ENCODE assay signal across 8 cellular contexts in the genomic region with DNA sequence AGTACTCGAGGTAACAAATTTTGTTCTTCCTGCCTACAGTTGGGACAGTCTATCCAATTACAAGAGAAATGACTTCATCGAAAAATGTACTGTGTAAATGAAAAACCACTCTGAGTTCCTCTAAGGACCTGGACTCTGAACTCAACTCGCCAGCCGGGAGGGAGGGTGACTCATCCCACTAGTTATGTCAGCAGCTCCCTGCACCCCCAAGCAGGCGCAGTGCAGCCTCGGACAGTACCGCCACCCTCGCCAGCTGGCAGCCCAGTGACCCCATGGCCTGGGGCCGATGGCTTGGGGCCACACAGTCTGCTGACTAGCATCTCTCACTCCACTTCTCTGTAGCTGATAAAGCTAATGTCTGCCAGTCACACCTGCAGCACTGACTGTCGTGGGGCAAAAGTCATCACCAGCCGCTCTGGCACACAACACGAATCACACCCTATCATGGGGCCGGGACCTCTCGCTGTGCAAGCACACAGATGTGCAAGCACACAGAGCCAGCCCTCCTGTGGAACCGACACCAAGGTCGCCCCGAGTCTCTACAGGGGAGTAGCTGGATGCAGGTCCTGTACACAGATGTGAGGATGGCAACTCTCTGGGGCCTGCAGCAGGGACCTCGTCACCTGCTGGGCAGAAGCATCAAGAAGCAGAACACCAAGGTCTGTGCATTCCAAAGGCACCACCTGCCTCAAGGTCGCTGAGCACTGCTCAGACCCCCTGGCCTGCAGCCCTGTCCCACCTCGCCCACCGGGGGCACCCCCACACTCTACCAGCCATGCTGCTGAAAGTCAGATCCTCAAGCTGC. TPM values are rescaled to one million over a fixed set of nuclear protein-coding genes. Genes with fewer than 3 reads are reported as not detected.
DNase-seq lines count a peak whose midpoint lies in the region; ATAC-seq, FAIRE-seq and TF ChIP-seq lines count a peak whose summit lies in the region.

No MANE protein-coding gene starts in this region.

- H3K9me3 ChIP-seq in keratinocyte (ENCODE audit: control insufficient read depth, low read depth, low read length) (no peaks in the 10 kb centered on the region), small intestine (ENCODE audit: control insufficient read depth, low read depth) (no peaks in the 10 kb centered on the region), Karpas-422 (ENCODE audit: low read length) (no peaks in the 10 kb centered on the region)

- H2AFZ ChIP-seq in keratinocyte (ENCODE audit: control insufficient read depth, low read length) (no peak overlapping the region), Karpas-422 (ENCODE audit: low read length) (no peak overlapping the region)

- H3K9me1 ChIP-seq in keratinocyte (ENCODE audit: control insufficient read depth, extremely low read depth, insufficient read depth, low read length) = peaks cover 16% of the 10 kb centered on the region

- H4K20me1 ChIP-seq in keratinocyte (ENCODE audit: control insufficient read depth, extremely low read depth, insufficient read depth, low read length) (peaks cover 69% of the 10 kb centered on the region), Karpas-422 (ENCODE audit: insufficient read depth, low read depth, low read length) (peaks cover 75% of the 10 kb centered on the region)

- peaks cover 99% of the 10 kb centered on the region for H3K79me2 ChIP-seq in keratinocyte (ENCODE audit: control insufficient read depth, insufficient read depth, low read length)
- H3K79me2 ChIP-seq in Karpas-422 (ENCODE audit: low read length) = peaks cover 90% of the 10 kb centered on the region

- H3K27ac ChIP-seq in keratinocyte (ENCODE audit: control insufficient read depth, insufficient read depth, low read length) (peak overlapping the region; percentile 55), small intestine (ENCODE audit: low read depth in 1 of 2, low read length in 1 of 2) (peak overlapping the region; percentile 92 to 99), Karpas-422 (ENCODE audit: low read length) (no peak overlapping the region)

- H3K4me2 ChIP-seq in keratinocyte (ENCODE audit: control insufficient read depth, extremely low read depth, insufficient read depth, low read depth, low read length) (peak overlapping the region; percentile 67), Karpas-422 (ENCODE audit: low read depth, low read length, poor library complexity, severe bottlenecking) (no peak overlapping the region)

- FAIRE-seq in bronchial epithelial cell (lab: Jason Lieb, UNC) = no peak
- FAIRE-seq in keratinocyte (lab: Jason Lieb, UNC) = peak; percentile 71
- no peak for FAIRE-seq in small intestine (lab: Jason Lieb, UNC)

- H3K27me3 ChIP-seq in bronchial epithelial cell (ENCODE audit: control insufficient read depth, insufficient read depth, low read length) (no peaks in the 10 kb centered on the region), keratinocyte (ENCODE audit: control insufficient read depth, extremely low read depth, insufficient read depth, low read length) (no peaks in the 10 kb centered on the region), small intestine (ENCODE audit: control insufficient read depth in 2 of 2, insufficient read depth in 2 of 2, low read length in 2 of 2) (no peaks in the 10 kb centered on the region), Karpas-422 (ENCODE audit: low read length) (no peaks in the 10 kb centered on the region)

- peak; percentile 50 for DNase-seq in GOT3 (lab: John Stamatoyannopoulos, UW)
- peak; percentile 27 to 79 for DNase-seq in SW 1271 (lab: John Stamatoyannopoulos, UW)
- DNase-seq in bronchial epithelial cell (ENCODE audit: low read depth) = peak; percentile 83
- no peak for DNase-seq in keratinocyte (ENCODE audit: low read depth, low spot score)
- DNase-seq in small intestine = peak; percentile 99
- DNase-seq in Karpas-422 = no peak
- no peak for DNase-seq in NCI-H1930 (lab: John Stamatoyannopoulos, UW)

- TF ChIP-seq CTCF in bronchial epithelial cell (IDR thresholded peaks at IDR 0.05; ENCODE audit: insufficient read depth, low read length, severe bottlenecking) = no peak
- peak in 1 of 3 experiments; percentile 7 for TF ChIP-seq CTCF in keratinocyte (optimal IDR thresholded peaks at IDR 0.05 in 1 of 3, IDR thresholded peaks at IDR 0.05 in 1 of 3, conservative IDR thresholded peaks at IDR 0.05 in 1 of 3; ENCODE audit: extremely low read depth in 1 of 3, insufficient read depth in 2 of 3, low read length in 3 of 3)

- ATAC-seq in HG03565 (IDR thresholded peaks at IDR 0.05; ENCODE audit: unreplicated experiment) = no peak

- H3K36me3 ChIP-seq in bronchial epithelial cell (ENCODE audit: control insufficient read depth, insufficient read depth, low read length) = peaks cover 42% of the 10 kb centered on the region
- peaks cover 44 to 62% of the 10 kb centered on the region in 2 experiments for H3K36me3 ChIP-seq in keratinocyte (ENCODE audit: control insufficient read depth in 2 of 2, extremely low read depth in 1 of 2, insufficient read depth in 2 of 2, low read length in 2 of 2)
- peaks cover 5 to 15% of the 10 kb centered on the region in 2 donors for H3K36me3 ChIP-seq in small intestine (ENCODE audit: control insufficient read depth in 2 of 2, insufficient read depth in 2 of 2, low read length in 2 of 2)
- peaks cover 43% of the 10 kb centered on the region for H3K36me3 ChIP-seq in Karpas-422 (ENCODE audit: insufficient read depth, low read length)

- H3K9me2 ChIP-seq in Karpas-422 (replicated peaks; ENCODE audit: insufficient read depth, low read length) = no peaks in the 10 kb centered on the region

- 4 to 24% (median 20%) methylated on average over 21 of the region's 21 CpGs for WGBS in small intestine, 3 donors

- H3K4me3 ChIP-seq in bronchial epithelial cell (ENCODE audit: low read depth, low read length) = no peak overlapping the region
- peak overlapping the region in 1 of 3 experiments; percentile 11 for H3K4me3 ChIP-seq in keratinocyte (ENCODE audit: control insufficient read depth in 2 of 3, extremely low read depth in 1 of 3, insufficient read depth in 2 of 3, low read depth in 1 of 3, low read length in 3 of 3)
- H3K4me3 ChIP-seq in small intestine (ENCODE audit: low read depth in 1 of 2, low read length in 2 of 2) = peak overlapping the region in 1 of 2 donors; percentile 1
- H3K4me3 ChIP-seq in Karpas-422 (ENCODE audit: low read length) = no peak overlapping the region

- H3K9ac ChIP-seq in keratinocyte (ENCODE audit: control insufficient read depth, extremely low read depth, insufficient read depth, low read length) (peak overlapping the region; percentile 48), Karpas-422 (ENCODE audit: low read length) (no peak overlapping the region)

- dilution Hi-C loops in keratinocyte (cut with MboI; ENCODE audit: extremely low pct_ligation_motif_present, low sequenced_read_pairs) = no loop called here

- peaks cover 36% of the 10 kb centered on the region for H3K4me1 ChIP-seq in keratinocyte (ENCODE audit: control insufficient read depth, extremely low read depth, insufficient read depth, low read length)
- peaks cover 12 to 21% of the 10 kb centered on the region in 2 donors for H3K4me1 ChIP-seq in small intestine (ENCODE audit: control insufficient read depth in 2 of 2, insufficient read depth in 1 of 2, low read depth in 1 of 2, low read length in 1 of 2)
- H3K4me1 ChIP-seq in Karpas-422 (ENCODE audit: low read length) = peaks cover 13% of the 10 kb centered on the region

RNA-seq across cellular contexts. Expression of a gene that starts 5.7 kb away (rescaled TPM):
- 64.9 and 72.4 TPM in 2 replicates for total RNA-seq in bronchial epithelial cell
- polyA plus RNA-seq in keratinocyte (61.8 to 173 TPM (median 86.0 TPM) in 3 replicates), small intestine (100 to 1,000 TPM; 111 to 148 (median 146) TPM)
- 33.8 TPM for polyA plus RNA-seq in keratinocyte (2011; ENCODE audit: low read depth)
- 123 and 135 TPM in 2 replicates for polyA plus RNA-seq in keratinocyte (2011; cell fraction: cytosol; rRNA removed)
- polyA plus RNA-seq in keratinocyte (2011; cell fraction: nucleus; rRNA removed) = 286 and 337 TPM in 2 replicates
- 88.4 and 107 TPM in 2 replicates for polyA plus RNA-seq in keratinocyte (2012; ENCODE audit: low replicate concordance)
- 75.4 to 226 TPM (median 76.3 TPM) in 3 replicates for polyA minus RNA-seq in keratinocyte
- polyA minus RNA-seq in keratinocyte (2011; cell fraction: cytosol; rRNA and poly(A)+ RNA removed) = 74.2 TPM
- 57.8 and 84.6 TPM in 2 replicates for polyA minus RNA-seq in keratinocyte (2011; cell fraction: nucleus; rRNA and poly(A)+ RNA removed)
- total RNA-seq in Karpas-422 (2014; rRNA removed; shearing (Covaris generic); ENCODE audit: low replicate concordance) = 27.1 and 30.6 TPM in 2 replicates

RNA-seq across cellular contexts. Expression of a gene that starts 38.9 kb away (rescaled TPM):
- total RNA-seq in bronchial epithelial cell = 162 and 205 TPM in 2 replicates
- polyA plus RNA-seq in keratinocyte (35.7 to 112 TPM (median 40.7 TPM) in 3 replicates), small intestine (10 to 100 TPM in 1 of 3 donors, 1 to 10 TPM in 2; 5.4 to 33.2 (median 7.8) TPM)
- 2.3 TPM for polyA plus RNA-seq in keratinocyte (2011; ENCODE audit: low read depth)
- 10.9 and 32.0 TPM in 2 replicates for polyA plus RNA-seq in keratinocyte (2011; cell fraction: cytosol; rRNA removed)
- 83.4 and 104 TPM in 2 replicates for polyA plus RNA-seq in keratinocyte (2011; cell fraction: nucleus; rRNA removed)
- polyA plus RNA-seq in keratinocyte (2012; ENCODE audit: low replicate concordance) = 17.6 and 73.8 TPM in 2 replicates
- 53.8 to 107 TPM (median 83.5 TPM) in 3 replicates for polyA minus RNA-seq in keratinocyte
- 181 TPM for polyA minus RNA-seq in keratinocyte (2011; cell fraction: cytosol; rRNA and poly(A)+ RNA removed)
- 161 and 170 TPM in 2 replicates for polyA minus RNA-seq in keratinocyte (2011; cell fraction: nucleus; rRNA and poly(A)+ RNA removed)
- total RNA-seq in Karpas-422 (2014; rRNA removed; shearing (Covaris generic); ENCODE audit: low replicate concordance) = 0.67 and 6.0 TPM in 2 replicates

RNA-seq across cellular contexts. Expression of a gene that starts 49.6 kb away (rescaled TPM):
- total RNA-seq in bronchial epithelial cell = not detected in 2 replicates
- 0.05 TPM in 1 of 3 replicates, not detected in the others for polyA plus RNA-seq in keratinocyte
- polyA plus RNA-seq in keratinocyte (2011; ENCODE audit: low read depth) = not detected
- not detected in 2 replicates for polyA plus RNA-seq in keratinocyte (2011; cell fraction: cytosol; rRNA removed)
- polyA plus RNA-seq in keratinocyte (2011; cell fraction: nucleus; rRNA removed) = not detected in 2 replicates
- not detected in 2 replicates for polyA plus RNA-seq in keratinocyte (2012; ENCODE audit: low replicate concordance)
- not detected in 3 replicates for polyA minus RNA-seq in keratinocyte
- not detected for polyA minus RNA-seq in keratinocyte (2011; cell fraction: cytosol; rRNA and poly(A)+ RNA removed)
- polyA minus RNA-seq in keratinocyte (2011; cell fraction: nucleus; rRNA and poly(A)+ RNA removed) = not detected in 2 replicates
- 10 to 100 TPM in 1 of 3 donors, 1 to 10 TPM in 2; 3.4 to 10.8 (median 6.5) TPM for polyA plus RNA-seq in small intestine
- total RNA-seq in Karpas-422 (2014; rRNA removed; shearing (Covaris generic); ENCODE audit: low replicate concordance) = not detected in 2 replicates

RNA-seq across cellular contexts. Expression of a gene that starts 55.1 kb away (rescaled TPM):
- total RNA-seq in bronchial epithelial cell = 8.1 and 10.8 TPM in 2 replicates
- polyA plus RNA-seq in keratinocyte (14.0 to 24.8 TPM (median 19.2 TPM) in 3 replicates), small intestine (10 to 100 TPM; 36.7 to 97.3 (median 47.7) TPM)
- polyA plus RNA-seq in keratinocyte (2011; ENCODE audit: low read depth) = 7.6 TPM
- polyA plus RNA-seq in keratinocyte (2011; cell fraction: cytosol; rRNA removed) = 3.2 and 6.1 TPM in 2 replicates
- 85.5 and 116 TPM in 2 replicates for polyA plus RNA-seq in keratinocyte (2011; cell fraction: nucleus; rRNA removed)
- polyA plus RNA-seq in keratinocyte (2012; ENCODE audit: low replicate concordance) = 7.8 and 13.8 TPM in 2 replicates
- polyA minus RNA-seq in keratinocyte = 13.4 to 15.4 TPM (median 13.8 TPM) in 3 replicates
- 11.7 TPM for polyA minus RNA-seq in keratinocyte (2011; cell fraction: cytosol; rRNA and poly(A)+ RNA removed)
- polyA minus RNA-seq in keratinocyte (2011; cell fraction: nucleus; rRNA and poly(A)+ RNA removed) = 23.3 and 29.9 TPM in 2 replicates
- 31.3 and 37.4 TPM in 2 replicates for total RNA-seq in Karpas-422 (2014; rRNA removed; shearing (Covaris generic); ENCODE audit: low replicate concordance)

Comparison
In these comparisons a context has a peak if more than half of its experiments do, and no peak if none do; other contexts are left out.
1. DNase-seq: peak in GOT3 (single experiment), SW 1271 (2 of 2), bronchial epithelial cell (single experiment) and small intestine (single experiment); none in keratinocyte (single experiment), Karpas-422 (single experiment) and NCI-H1930 (0 of 2).
2. RNA of a gene that starts 38.9 kb away (total RNA-seq): 162 to 205 TPM in bronchial epithelial cell; 0.67 to 6.0 TPM in Karpas-422; every median in the first group is over 10 times any median in the second.